ENCODE assay signal across 27 cellular contexts in the genomic region with DNA sequence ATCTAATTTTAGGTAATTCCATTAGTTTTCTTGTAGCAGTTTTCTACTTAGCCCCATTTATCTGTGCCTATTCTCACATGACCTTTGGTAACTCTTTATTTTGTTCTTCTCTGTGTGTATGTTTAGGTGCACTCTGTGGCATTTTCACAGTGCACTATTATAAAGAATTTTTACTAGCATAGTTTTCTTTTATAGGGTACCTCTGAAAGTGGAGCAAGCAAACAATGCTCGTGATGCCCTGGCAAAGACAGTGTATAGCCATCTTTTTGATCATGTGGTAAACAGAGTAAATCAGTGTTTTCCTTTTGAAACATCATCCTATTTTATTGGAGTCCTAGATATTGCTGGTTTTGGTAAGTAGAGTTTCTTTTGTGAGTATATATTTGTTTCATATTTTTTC.
"Had no signal": no experiment of that assay in that cellular context is flagged by ENCODE, and none has a peak within 500 bp of the region (broad histone marks: within the 10 kb centered on the region; RNA-seq: fewer than 3 reads in every experiment).

No MANE protein-coding gene starts in this region.

- H3K27me3 ChIP-seq: dorsolateral prefrontal cortex, esophagus squamous epithelium, gastrocnemius medialis, hepatocyte had no signal

- H3K4me3 ChIP-seq: coronary artery, dorsolateral prefrontal cortex, esophagus squamous epithelium, gastrocnemius medialis, hepatocyte, left ventricle myocardium inferior, lower lobe of right lung, mucosa of descending colon had no signal

- DNase-seq: dermis blood vessel endothelial cell; dorsolateral prefrontal cortex; effector CD4-positive, alpha-beta T cell; effector memory CD4-positive, alpha-beta T cell; esophagus squamous epithelium; foreskin fibroblast; foreskin melanocyte; gastrocnemius medialis; glutamatergic neuron; head of caudate nucleus; hypothalamus; immature natural killer cell; islet precursor cell; kidney; kidney glomerular epithelial cell; left colon; left ventricle myocardium inferior; lower lobe of right lung; mesenchymal stem cell; mucosa of descending colon; naive thymus-derived CD4-positive, alpha-beta T cell had no signal

- H3K27ac ChIP-seq: coronary artery, esophagus squamous epithelium, gastrocnemius medialis, hepatocyte, left ventricle myocardium inferior, lower lobe of right lung had no signal

- H3K4me1 ChIP-seq: esophagus squamous epithelium, gastrocnemius medialis, left ventricle myocardium inferior, lower lobe of right lung had no signal

- H3K9me3 ChIP-seq: esophagus squamous epithelium, gastrocnemius medialis, left ventricle myocardium inferior, lower lobe of right lung, mucosa of descending colon had no signal

- ATAC-seq: esophagus mucosa; gastrocnemius medialis; left colon; left lobe of liver; lower lobe of right lung; mucosa of descending colon; naive thymus-derived CD4-positive, alpha-beta T cell had no signal

- FAIRE-seq: colon, endothelial cell of umbilical vein had no signal
